In genomic region chr18:10916865-10917264, GRCh38 we compare ENCODE assay signal across 41 cellular contexts.
"Had no signal": no experiment of that assay in that cellular context is flagged by ENCODE, and none has a peak within 500 bp of the region (broad histone marks: within the 10 kb centered on the region; RNA-seq: fewer than 3 reads in every experiment).

No MANE protein-coding gene starts in this region.

- H3K27ac Mint-ChIP-seq: activated B cell treated with CpG ODN at 0.5 μM for 24 hours; activated CD4-positive, alpha-beta memory T cell treated with anti-CD3 and anti-CD28 coated beads for 36 hours; activated CD4-positive, alpha-beta T cell treated with anti-CD3 and anti-CD28 coated beads, Interleukin-2, amount 10 ng/mL, durations not matched to agents 24 days and 14 days; activated CD8-positive, alpha-beta memory T cell treated with anti-CD3 and anti-CD28 coated beads, Interleukin-2, amount 10 ng/mL, durations not matched to agents 7 days and 5 days; activated CD8-positive, alpha-beta T cell treated with anti-CD3 and anti-CD28 coated beads, Interleukin-2, amount 10 ng/mL, durations not matched to agents 7 days and 5 days; activated naive CD4-positive, alpha-beta T cell treated with anti-CD3 and anti-CD28 coated beads for 36 hours; activated naive CD4-positive, alpha-beta T cell treated with anti-CD3 and anti-CD28 coated beads, Interleukin-2, amount 50 U/mL, for 24 hours; activated naive CD8-positive, alpha-beta T cell treated with anti-CD3 and anti-CD28 coated beads for 36 hours; activated naive CD8-positive, alpha-beta T cell treated with anti-CD3 and anti-CD28 coated beads, Interleukin-2, amount 50 U/mL, for 24 hours; activated T-helper 1 cell treated with anti-CD3 and anti-CD28 coated beads, Interleukin-12 subunit alpha, Interleukin-12 subunit beta, Interleukin-2, Interleukin-4 antibody, amounts not matched to agents 30 ng/mL and 10 ng/mL and 1 ng/mL, durations not matched to agents 14 hours and 24 hours and 36 hours; activated T-helper 2 cell treated with anti-CD3 and anti-CD28 coated beads, Interferon-gamma antibody, Interleukin-2, Interleukin-4, amounts not matched to agents 10 μg/mL and 5 μg/mL and 100 μg/mL, durations not matched to agents 14 hours and 24 hours and 36 hours; dendritic cell treated with granulocyte-macrophage colony-stimulating factor and Interleukin-4, amounts not matched to agents 40 ng/mL and 50 ng/mL, for 4 days; endodermal cell; T-cell; T-helper 1 cell treated with Interleukin-12 subunit alpha and Interleukin-12 subunit beta and Interleukin-4 antibody, amounts not matched to agents 30 μg/mL and 1 μg/mL, for 36 hours; T-helper 2 cell treated with Interferon-gamma antibody and Interleukin-4, amounts not matched to agents 5 μg/mL and 100 μg/mL, for 36 hours had no signal

- H3K27me3 ChIP-seq: adrenal gland, breast epithelium, cardiac muscle cell, esophagus muscularis mucosa, foreskin keratinocyte, gastrocnemius medialis, heart left ventricle had no signal

- H3K4me1 Mint-ChIP-seq: activated B cell treated with CpG ODN at 0.5 μM for 24 hours; activated CD4-positive, alpha-beta T cell treated with anti-CD3 and anti-CD28 coated beads, Interleukin-2, amount 10 ng/mL, durations not matched to agents 24 days and 14 days; activated CD8-positive, alpha-beta memory T cell treated with anti-CD3 and anti-CD28 coated beads, Interleukin-2, amount 10 ng/mL, durations not matched to agents 7 days and 5 days; activated naive CD4-positive, alpha-beta T cell treated with anti-CD3 and anti-CD28 coated beads, Interleukin-2, amount 50 U/mL, for 24 hours; activated naive CD8-positive, alpha-beta T cell treated with anti-CD3 and anti-CD28 coated beads for 36 hours; activated naive CD8-positive, alpha-beta T cell treated with anti-CD3 and anti-CD28 coated beads, Interleukin-2, amount 50 U/mL, for 24 hours; T-cell had no signal

- H3K9me3 ChIP-seq: adrenal gland, breast epithelium, esophagus muscularis mucosa, gastrocnemius medialis, heart left ventricle had no signal

- ATAC-seq: activated CD4-positive, CD25-positive, alpha-beta regulatory T cell treated with anti-CD3 and anti-CD28 coated beads, Interleukin-2, amount 50 U/mL, for 24 hours; activated CD8-positive, alpha-beta memory T cell treated with anti-CD3 and anti-CD28 coated beads, Interleukin-2, amount 10 ng/mL, durations not matched to agents 7 days and 5 days; activated CD8-positive, alpha-beta T cell treated with anti-CD3 and anti-CD28 coated beads, Interleukin-2, amount 10 ng/mL, durations not matched to agents 7 days and 5 days; activated naive CD8-positive, alpha-beta T cell treated with anti-CD3 and anti-CD28 coated beads, Interleukin-2, amount 50 U/mL, for 24 hours; foreskin keratinocyte; gastrocnemius medialis; heart left ventricle; T-cell had no signal

- H3K27me3 Mint-ChIP-seq: activated B cell treated with CpG ODN at 0.5 μM for 24 hours; activated CD4-positive, alpha-beta memory T cell treated with anti-CD3 and anti-CD28 coated beads for 36 hours; activated CD4-positive, alpha-beta T cell treated with anti-CD3 and anti-CD28 coated beads, Interleukin-2, amount 10 ng/mL, durations not matched to agents 24 days and 14 days; activated CD8-positive, alpha-beta memory T cell treated with anti-CD3 and anti-CD28 coated beads, Interleukin-2, amount 10 ng/mL, durations not matched to agents 7 days and 5 days; activated naive CD4-positive, alpha-beta T cell treated with anti-CD3 and anti-CD28 coated beads, Interleukin-2, amount 50 U/mL, for 24 hours; activated naive CD8-positive, alpha-beta T cell treated with anti-CD3 and anti-CD28 coated beads, Interleukin-2, amount 50 U/mL, for 24 hours; brain; dendritic cell treated with granulocyte-macrophage colony-stimulating factor and Interleukin-4, amounts not matched to agents 40 ng/mL and 50 ng/mL, for 4 days; T-cell had no signal

- H3K4me3 ChIP-seq: adrenal gland, breast epithelium, cardiac muscle cell, coronary artery, dorsolateral prefrontal cortex, esophagus muscularis mucosa, gastrocnemius medialis, heart left ventricle had no signal

- H3K4me3 Mint-ChIP-seq: activated B cell treated with CpG ODN at 0.5 μM for 24 hours; activated CD4-positive, alpha-beta memory T cell treated with anti-CD3 and anti-CD28 coated beads for 36 hours; activated CD4-positive, alpha-beta T cell treated with anti-CD3 and anti-CD28 coated beads, Interleukin-2, amount 10 ng/mL, durations not matched to agents 24 days and 14 days; activated CD8-positive, alpha-beta memory T cell treated with anti-CD3 and anti-CD28 coated beads, Interleukin-2, amount 10 ng/mL, durations not matched to agents 7 days and 5 days; activated CD8-positive, alpha-beta T cell treated with anti-CD3 and anti-CD28 coated beads, Interleukin-2, amount 10 ng/mL, durations not matched to agents 7 days and 5 days; activated naive CD4-positive, alpha-beta T cell treated with anti-CD3 and anti-CD28 coated beads for 36 hours; activated naive CD4-positive, alpha-beta T cell treated with anti-CD3 and anti-CD28 coated beads, Interleukin-2, amount 50 U/mL, for 24 hours; activated naive CD8-positive, alpha-beta T cell treated with anti-CD3 and anti-CD28 coated beads for 36 hours; activated naive CD8-positive, alpha-beta T cell treated with anti-CD3 and anti-CD28 coated beads, Interleukin-2, amount 50 U/mL, for 24 hours; activated T-helper 1 cell treated with anti-CD3 and anti-CD28 coated beads, Interleukin-12 subunit alpha, Interleukin-12 subunit beta, Interleukin-2, Interleukin-4 antibody, amounts not matched to agents 30 ng/mL and 10 ng/mL and 1 ng/mL, durations not matched to agents 14 hours and 24 hours and 36 hours; brain; dendritic cell treated with granulocyte-macrophage colony-stimulating factor and Interleukin-4, amounts not matched to agents 40 ng/mL and 50 ng/mL, for 4 days; endodermal cell; T-cell; T-helper 1 cell treated with Interleukin-12 subunit alpha and Interleukin-12 subunit beta and Interleukin-4 antibody, amounts not matched to agents 30 μg/mL and 1 μg/mL, for 36 hours; T-helper 2 cell treated with Interferon-gamma antibody and Interleukin-4, amounts not matched to agents 5 μg/mL and 100 μg/mL, for 36 hours had no signal

- DNase-seq: activated B cell treated with CpG ODN at 0.5 μM for 24 hours; activated CD4-positive, alpha-beta memory T cell treated with anti-CD3 and anti-CD28 coated beads for 36 hours; activated CD4-positive, alpha-beta T cell treated with anti-CD3 and anti-CD28 coated beads, Interleukin-2, amount 10 ng/mL, durations not matched to agents 24 days and 14 days; activated CD8-positive, alpha-beta memory T cell treated with anti-CD3 and anti-CD28 coated beads, Interleukin-2, amount 10 ng/mL, durations not matched to agents 7 days and 5 days; activated CD8-positive, alpha-beta memory T cell treated with anti-CD3 and anti-CD28 coated beads, Interleukin-2, amount 50 U/mL, for 4 hours; activated CD8-positive, alpha-beta T cell treated with anti-CD3 and anti-CD28 coated beads, Interleukin-2, amount 10 ng/mL, durations not matched to agents 7 days and 5 days; activated effector memory CD4-positive, alpha-beta T cell treated with anti-CD3 and anti-CD28 coated beads, Interleukin-2, amount 50 U/mL, for 16 hours; activated naive CD4-positive, alpha-beta T cell treated with anti-CD3 and anti-CD28 coated beads for 36 hours; activated naive CD8-positive, alpha-beta T cell treated with anti-CD3 and anti-CD28 coated beads for 36 hours; activated naive CD8-positive, alpha-beta T cell treated with anti-CD3 and anti-CD28 coated beads, Interleukin-2, amount 50 U/mL, for 24 hours; activated T-cell treated with anti-CD3 and anti-CD28 coated beads, Interleukin-2, amount 50 U/mL, for 1 hour; activated T-cell treated with anti-CD3 and anti-CD28 coated beads, Interleukin-2, amount 50 U/mL, for 48 hours; adrenal gland; amygdala; aorta; central memory CD4-positive, alpha-beta T cell; cerebellar nuclear complex; dorsolateral prefrontal cortex; effector memory CD4-positive, alpha-beta T cell; endodermal cell; erythroblast; foreskin keratinocyte; gastrocnemius medialis; glutamatergic neuron; heart left ventricle; SW 1271; T-cell; T1000; WERI-Rb-1 had no signal

- H3K9me3 Mint-ChIP-seq: activated B cell treated with CpG ODN at 0.5 μM for 24 hours; activated CD4-positive, alpha-beta memory T cell treated with anti-CD3 and anti-CD28 coated beads for 36 hours; activated CD4-positive, alpha-beta T cell treated with anti-CD3 and anti-CD28 coated beads, Interleukin-2, amount 10 ng/mL, durations not matched to agents 24 days and 14 days; activated naive CD4-positive, alpha-beta T cell treated with anti-CD3 and anti-CD28 coated beads for 36 hours; activated naive CD4-positive, alpha-beta T cell treated with anti-CD3 and anti-CD28 coated beads, Interleukin-2, amount 50 U/mL, for 24 hours; activated naive CD8-positive, alpha-beta T cell treated with anti-CD3 and anti-CD28 coated beads for 36 hours; activated naive CD8-positive, alpha-beta T cell treated with anti-CD3 and anti-CD28 coated beads, Interleukin-2, amount 50 U/mL, for 24 hours; activated T-helper 1 cell treated with anti-CD3 and anti-CD28 coated beads, Interleukin-12 subunit alpha, Interleukin-12 subunit beta, Interleukin-2, Interleukin-4 antibody, amounts not matched to agents 30 ng/mL and 10 ng/mL and 1 ng/mL, durations not matched to agents 14 hours and 24 hours and 36 hours; activated T-helper 2 cell treated with anti-CD3 and anti-CD28 coated beads, Interferon-gamma antibody, Interleukin-2, Interleukin-4, amounts not matched to agents 10 μg/mL and 5 μg/mL and 100 μg/mL, durations not matched to agents 14 hours and 24 hours and 36 hours; dendritic cell treated with granulocyte-macrophage colony-stimulating factor and Interleukin-4, amounts not matched to agents 40 ng/mL and 50 ng/mL, for 4 days; T-cell; T-helper 1 cell treated with Interleukin-12 subunit alpha and Interleukin-12 subunit beta and Interleukin-4 antibody, amounts not matched to agents 30 μg/mL and 1 μg/mL, for 36 hours; T-helper 2 cell treated with Interferon-gamma antibody and Interleukin-4, amounts not matched to agents 5 μg/mL and 100 μg/mL, for 36 hours had no signal

- H3K36me3 ChIP-seq: adrenal gland, breast epithelium, cardiac muscle cell, esophagus muscularis mucosa, gastrocnemius medialis, heart left ventricle, WERI-Rb-1 had no signal

- H3K36me3 Mint-ChIP-seq: activated CD4-positive, alpha-beta memory T cell treated with anti-CD3 and anti-CD28 coated beads for 36 hours; activated CD8-positive, alpha-beta memory T cell treated with anti-CD3 and anti-CD28 coated beads, Interleukin-2, amount 10 ng/mL, durations not matched to agents 7 days and 5 days; activated naive CD4-positive, alpha-beta T cell treated with anti-CD3 and anti-CD28 coated beads, Interleukin-2, amount 50 U/mL, for 24 hours; activated naive CD8-positive, alpha-beta T cell treated with anti-CD3 and anti-CD28 coated beads for 36 hours; brain; T-cell had no signal

- H3K27ac ChIP-seq: adrenal gland, breast epithelium, cardiac muscle cell, coronary artery, dorsolateral prefrontal cortex, esophagus muscularis mucosa, foreskin keratinocyte, gastrocnemius medialis, heart left ventricle, WERI-Rb-1 had no signal

- H3K4me1 ChIP-seq: adrenal gland, breast epithelium, foreskin keratinocyte, gastrocnemius medialis had no signal
